Comparison of ENCODE assay signal across 8 cellular contexts in the genomic region with DNA sequence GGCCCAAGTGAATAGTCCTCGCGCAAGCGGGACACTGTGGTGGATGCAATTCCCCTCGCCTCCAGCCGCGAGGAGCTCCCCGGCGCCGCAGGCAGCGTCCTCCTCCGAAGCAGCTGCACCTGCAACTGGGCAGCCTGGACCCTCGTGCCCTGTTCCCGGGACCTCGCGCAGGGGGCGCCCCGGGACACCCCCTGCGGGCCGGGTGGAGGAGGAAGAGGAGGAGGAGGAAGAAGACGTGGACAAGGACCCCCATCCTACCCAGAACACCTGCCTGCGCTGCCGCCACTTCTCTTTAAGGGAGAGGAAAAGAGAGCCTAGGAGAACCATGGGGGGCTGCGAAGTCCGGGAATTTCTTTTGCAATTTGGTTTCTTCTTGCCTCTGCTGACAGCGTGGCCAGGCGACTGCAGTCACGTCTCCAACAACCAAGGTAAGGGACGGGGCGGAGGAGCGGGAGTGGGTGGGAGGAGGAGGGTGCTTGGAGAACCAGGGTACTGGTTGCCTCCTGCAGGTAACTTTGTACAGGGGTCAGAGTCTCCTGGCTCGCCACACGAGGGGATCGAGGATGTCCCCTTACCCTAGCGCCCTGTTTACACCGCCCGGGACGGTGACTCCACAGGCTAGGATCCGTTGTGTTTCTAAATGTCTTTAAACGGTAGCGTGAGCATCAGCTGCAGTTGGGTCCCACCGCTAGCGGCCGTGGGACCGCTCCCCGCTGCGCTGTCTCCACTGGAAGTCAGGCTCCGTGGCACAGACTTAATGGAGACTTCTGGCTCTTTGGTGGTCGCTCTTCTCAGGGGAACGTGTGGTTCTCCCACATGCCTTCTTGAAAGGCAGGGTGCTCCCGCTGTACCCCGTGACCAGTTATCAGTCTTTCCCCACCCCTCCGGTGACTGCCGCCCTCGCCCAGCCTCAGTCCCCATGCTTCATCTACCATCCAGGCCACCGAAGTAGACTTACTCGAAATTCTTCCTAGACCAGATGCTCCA. TPM values are rescaled to one million over a fixed set of nuclear protein-coding genes. Genes with fewer than 3 reads are reported as not detected.
A peak's percentile ranks its signal among the peaks of the same experiment; 100 is the strongest.
DNase-seq lines count a peak whose midpoint lies in the region; ATAC-seq and TF ChIP-seq lines count a peak whose summit lies in the region.

EPHA6 (plus strand) TSS at position 14 of the 987 bp plus-strand sequence.

- H3K36me3 ChIP-seq in BLaER1 (no peaks in the 10 kb centered on the region), MG63 (no peaks in the 10 kb centered on the region)
- H3K36me3 ChIP-seq in naive thymus-derived CD4-positive, alpha-beta T cell (ENCODE audit: control insufficient read depth in 2 of 3, insufficient read depth in 3 of 3, low read length in 3 of 3), result no peaks in the 10 kb centered on the region

- 0 out of 2 replicates have a peak, but pooled peaks cover 5% of the 10 kb centered on the region for H3K4me1 ChIP-seq in BLaER1
- peaks cover 0 to 3% of the 10 kb centered on the region in 2 donors for H3K4me1 ChIP-seq in naive thymus-derived CD4-positive, alpha-beta T cell (ENCODE audit: control insufficient read depth in 2 of 2, insufficient read depth in 2 of 2, low read length in 2 of 2)

- CTCF ChIA-PET in naive thymus-derived CD4-positive, alpha-beta T cell (lab: Charles Lee), result no interaction called here

- no peak within 1 kb of the TSS for H3K27ac Mint-ChIP-seq in naive thymus-derived CD4-positive, alpha-beta T cell

- peak within 1 kb of the TSS; percentile 68 for H3K4me3 ChIP-seq in BLaER1
- peak within 1 kb of the TSS; percentile 55 for H3K4me3 ChIP-seq in MG63
- peak within 1 kb of the TSS; percentile 36 to 82 (median 64) for H3K4me3 ChIP-seq in dorsolateral prefrontal cortex
- no peak within 1 kb of the TSS for H3K4me3 ChIP-seq in naive thymus-derived CD4-positive, alpha-beta T cell (ENCODE audit: low read length)

- DNase-seq in MG63 (peak; percentile 31), dorsolateral prefrontal cortex (peak in 6 of 10 donors; percentile 32 to 54 (median 46)), H4 (ENCODE audit: low spot score) (no peak), NCI-H2081 (lab: John Stamatoyannopoulos, UW) (no peak)
- no peak for DNase-seq in naive thymus-derived CD4-positive, alpha-beta T cell
- DNase-seq in activated CD4-positive, alpha-beta T cell treated with anti-CD3 and anti-CD28 coated beads, Interleukin-2, amount 50 U/mL, for 4 hours, result no peak

- H3K4me3 Mint-ChIP-seq in naive thymus-derived CD4-positive, alpha-beta T cell, result peak within 1 kb of the TSS; percentile 44 to 78 (median 60)

- peak within 1 kb of the TSS; percentile 43; the same call in 1 of the 2 replicates for H3K9ac ChIP-seq in BLaER1

- ATAC-seq in naive thymus-derived CD4-positive, alpha-beta T cell, result peak; percentile 12
- ATAC-seq in HG02642 (IDR thresholded peaks at IDR 0.05; ENCODE audit: poor library complexity, unreplicated experiment), result no peak

- no peaks in the 10 kb centered on the region for H4K20me1 ChIP-seq in BLaER1

- intact Hi-C loops in dorsolateral prefrontal cortex (cut with DNase I), result no loop called here
- intact Hi-C loops in naive thymus-derived CD4-positive, alpha-beta T cell (cut with micrococcal nuclease), result no loop called here

- H3K4me2 ChIP-seq in BLaER1, result peak within 1 kb of the TSS; percentile 78

- H3K27ac ChIP-seq in BLaER1, result no peak within 1 kb of the TSS
- H3K27ac ChIP-seq in dorsolateral prefrontal cortex, result peak within 1 kb of the TSS in 54 of 59 donors; percentile 36 to 93 (median 80)
- no peak within 1 kb of the TSS for H3K27ac ChIP-seq in naive thymus-derived CD4-positive, alpha-beta T cell (ENCODE audit: low read depth, low read length)

- TF ChIP-seq CTCF in dorsolateral prefrontal cortex (IDR thresholded peaks at IDR 0.05 in 54 of 56, conservative IDR thresholded peaks at IDR 0.05 in 2 of 56; ENCODE audit: low read depth in 1 of 56, partially characterized antibody in 56 of 56), result no peak

- peaks cover 7 to 17% (median 10%) of the 10 kb centered on the region in 7 donors for H3K4me1 Mint-ChIP-seq in naive thymus-derived CD4-positive, alpha-beta T cell

- H3K27me3 Mint-ChIP-seq in naive thymus-derived CD4-positive, alpha-beta T cell, result peaks cover 22 to 40% (median 32%) of the 10 kb centered on the region in 5 donors

- H3K9me3 ChIP-seq in BLaER1 (peaks cover 17% of the 10 kb centered on the region), MG63 (no peaks in the 10 kb centered on the region)
- no peaks in the 10 kb centered on the region for H3K9me3 ChIP-seq in naive thymus-derived CD4-positive, alpha-beta T cell (ENCODE audit: control insufficient read depth in 2 of 3, low read length in 3 of 3)

- peaks cover 0 to 3% (median 0%) of the 10 kb centered on the region in 11 donors for H3K9me3 Mint-ChIP-seq in naive thymus-derived CD4-positive, alpha-beta T cell

- no peaks in the 10 kb centered on the region for H3K36me3 Mint-ChIP-seq in naive thymus-derived CD4-positive, alpha-beta T cell

- H3K27me3 ChIP-seq in BLaER1, result 0 out of 2 replicates have a peak, but pooled peaks cover 8% of the 10 kb centered on the region
- H3K27me3 ChIP-seq in MG63, result peaks cover 22% of the 10 kb centered on the region
- H3K27me3 ChIP-seq in dorsolateral prefrontal cortex, result peaks cover 0 to 25% (median 3%) of the 10 kb centered on the region in 45 donors
- H3K27me3 ChIP-seq in naive thymus-derived CD4-positive, alpha-beta T cell (ENCODE audit: control insufficient read depth in 2 of 2, insufficient read depth in 2 of 2, low read length in 2 of 2), result peaks cover 0 to 6% of the 10 kb centered on the region in 2 donors

- POLR2A ChIA-PET in naive thymus-derived CD4-positive, alpha-beta T cell (lab: Charles Lee), result no interaction called here

RNA-seq across cellular contexts. Expression of gene EPHA6, which starts in this region (rescaled TPM):
- 0.30 TPM in 1 of 2 replicates, not detected in the other for total RNA-seq in MG63 (2014; rRNA removed; shearing (Covaris generic); ENCODE audit: low replicate concordance)
- 10 to 100 TPM in 119 of 120 experiments, 1 to 10 TPM in 1; 7.7 to 92.5 (median 43.1) TPM for total RNA-seq in dorsolateral prefrontal cortex
- not detected for total RNA-seq in naive thymus-derived CD4-positive, alpha-beta T cell
- not detected for polyA plus RNA-seq in naive thymus-derived CD4-positive, alpha-beta T cell
- 7.3 and 7.7 TPM in 2 replicates for total RNA-seq in H4 (2014; rRNA removed; shearing (Covaris generic))

Comparison
In these comparisons a context has a peak if more than half of its experiments do, and no peak if none do; other contexts are left out.
1. Peak in DNase-seq and H3K4me3 ChIP-seq in MG63; RNA of the gene not detected or under 1 TPM.
2. Peak in ATAC-seq in naive thymus-derived CD4-positive, alpha-beta T cell; RNA of the gene not detected or under 1 TPM.
3. H3K27ac ChIP-seq: peak in dorsolateral prefrontal cortex (54 of 59); none in BLaER1 (single experiment) and naive thymus-derived CD4-positive, alpha-beta T cell (single experiment).
4. DNase-seq: peak in dorsolateral prefrontal cortex (6 of 10); none in naive thymus-derived CD4-positive, alpha-beta T cell (0 of 9), H4 (single experiment), activated CD4-positive, alpha-beta T cell treated with anti-CD3 and anti-CD28 coated beads, Interleukin-2, amount 50 U/mL, for 4 hours (0 of 2) and NCI-H2081 (0 of 2).